Comparison of ENCODE assay signal across 1 cellular context in the genomic region with DNA sequence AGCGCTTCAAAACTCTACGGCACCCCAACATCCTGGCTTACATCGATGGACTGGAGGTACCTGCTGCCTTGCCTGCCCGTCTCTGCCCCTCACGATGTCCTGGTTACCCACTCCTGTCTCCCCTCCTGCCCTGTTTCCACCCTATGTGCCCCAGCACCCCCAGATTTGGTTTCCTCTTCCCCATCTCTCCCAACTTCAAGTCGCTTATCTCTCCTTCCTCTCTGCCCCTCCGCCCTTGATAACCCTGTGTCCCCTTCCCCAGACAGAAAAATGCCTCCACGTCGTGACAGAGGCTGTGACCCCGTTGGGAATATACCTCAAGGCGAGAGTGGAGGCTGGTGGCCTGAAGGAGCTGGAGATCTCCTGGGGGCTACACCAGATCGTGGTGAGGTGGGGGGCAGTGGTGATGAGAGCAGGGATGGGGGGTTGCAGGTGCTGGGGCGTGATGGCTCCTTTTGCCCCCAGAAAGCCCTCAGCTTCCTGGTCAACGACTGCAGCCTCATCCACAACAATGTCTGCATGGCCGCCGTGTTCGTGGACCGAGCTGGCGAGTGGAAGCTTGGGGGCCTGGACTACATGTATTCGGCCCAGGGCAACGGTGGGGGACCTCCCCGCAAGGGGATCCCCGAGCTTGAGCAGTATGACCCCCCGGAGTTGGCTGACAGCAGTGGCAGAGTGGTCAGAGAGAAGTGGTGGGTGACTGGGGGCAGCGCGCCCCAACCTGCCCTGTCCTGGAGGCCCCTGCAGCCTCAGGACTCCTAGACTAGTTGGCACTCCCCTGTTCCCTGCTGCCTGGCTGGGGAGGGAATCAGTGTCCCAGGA.
TF ChIP-seq lines count a peak whose summit lies in the region.

No MANE protein-coding gene starts in this region.

TF ChIP-seq in HCT116, 20 proteins besides CTCF, POLR2A, EP300 and RAD21:
- no peak for TF ChIP-seq POLR2AphosphoS5 (IDR thresholded peaks at IDR 0.05; ENCODE audit: low read depth, low read length)
- no peak for TF ChIP-seq EZH2 (IDR thresholded peaks at IDR 0.05)
- no peak for TF ChIP-seq ZNF274 (IDR thresholded peaks at IDR 0.05; ENCODE audit: low read depth, low read length)
- no peak for TF ChIP-seq EZH2phosphoT487 (IDR thresholded peaks at IDR 0.05; ENCODE audit: borderline replicate concordance)
- no peak for TF ChIP-seq YY1 (IDR thresholded peaks at IDR 0.05; ENCODE audit: extremely low read depth, insufficient replicate concordance, low read depth, low read length)
- TF ChIP-seq TCF7L2 (IDR thresholded peaks at IDR 0.05; ENCODE audit: borderline replicate concordance, extremely low read depth, insufficient read depth, insufficient read length), result no peak
- no peak for TF ChIP-seq SIN3A (IDR thresholded peaks at IDR 0.05; ENCODE audit: low read depth)
- no peak for TF ChIP-seq SP1 (IDR thresholded peaks at IDR 0.05; ENCODE audit: low read depth)
- no peak for TF ChIP-seq FOSL1 (IDR thresholded peaks at IDR 0.05; ENCODE audit: low read depth)
- no peak for TF ChIP-seq JUND (IDR thresholded peaks at IDR 0.05)
- no peak for TF ChIP-seq CBX3 (IDR thresholded peaks at IDR 0.05; ENCODE audit: low read depth)
- no peak for TF ChIP-seq ZFX (IDR thresholded peaks at IDR 0.05)
- no peak for TF ChIP-seq ELF1 (IDR thresholded peaks at IDR 0.05; ENCODE audit: borderline replicate concordance, low read depth)
TF ChIP-seq in HCT116: peak in this region for 0.
